9 cellular contexts compared by ENCODE assay signal in the genomic region with DNA sequence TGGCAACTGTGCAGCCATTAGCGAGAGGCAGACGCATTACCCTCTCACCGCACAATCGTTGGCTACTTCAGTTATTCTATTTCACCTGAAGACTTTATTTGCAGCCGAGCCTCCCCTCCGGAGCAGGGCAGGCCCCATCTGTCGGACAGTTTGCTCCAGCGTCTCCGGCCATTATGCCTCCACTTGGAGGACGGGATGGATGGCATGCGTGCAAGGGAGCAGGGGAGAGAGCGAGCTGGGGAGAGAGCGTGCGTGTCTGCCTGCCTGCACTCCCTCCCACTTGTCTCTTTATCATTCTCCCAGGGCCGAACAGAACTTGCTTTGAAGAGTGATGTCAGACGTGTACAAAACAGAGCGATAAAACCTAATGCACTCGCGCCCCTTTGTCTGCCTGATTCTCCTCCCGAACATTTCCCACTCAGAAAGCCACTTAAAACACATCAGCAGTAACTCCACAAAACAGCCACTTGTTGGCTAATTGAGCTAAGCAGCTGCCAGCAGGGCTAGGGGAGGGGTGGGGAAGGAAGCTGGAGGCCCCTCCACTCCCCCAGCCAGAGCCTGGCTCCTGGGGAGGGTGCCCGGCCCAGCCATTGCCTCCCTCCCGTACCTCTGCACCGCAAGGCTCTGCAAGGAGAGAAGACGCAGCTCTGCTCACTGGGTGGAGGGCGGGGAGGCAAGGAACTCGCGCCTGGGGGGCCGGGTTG. TPM values are rescaled to one million over a fixed set of nuclear protein-coding genes. Genes with fewer than 3 reads are reported as not detected.
DNase-seq lines count a peak whose midpoint lies in the region; ATAC-seq lines count a peak whose summit lies in the region.
"Had no signal": no experiment of that assay in that cellular context is flagged by ENCODE, and none has a peak within 500 bp of the region (broad histone marks: within the 10 kb centered on the region; RNA-seq: fewer than 3 reads in every experiment).

No MANE protein-coding gene starts in this region.

- no peaks in the 10 kb centered on the region for H3K9me3 ChIP-seq in neuron (ENCODE audit: low read length)

- H3K4me3 ChIP-seq in neuron (ENCODE audit: low read length), result peak overlapping the region; percentile 11

- peaks cover 36% of the 10 kb centered on the region for H3K27me3 ChIP-seq in neuron (ENCODE audit: insufficient read depth, low read length)

- intact Hi-C loops in posterior vena cava (cut with DNase I), result no loop called here

- no peak for ATAC-seq in stimulated activated naive CD8-positive, alpha-beta T cell treated with anti-CD3 and anti-CD28 coated beads, Interleukin-15, Interleukin-2, amounts not matched to agents 100 U/mL and 50 U/mL, for 24 hours
- no peak for ATAC-seq in GM18519 (IDR thresholded peaks at IDR 0.05; ENCODE audit: low FRiP score, unreplicated experiment)

- H3K4me1 ChIP-seq in neuron (ENCODE audit: insufficient read depth, low read length), result peaks cover 8% of the 10 kb centered on the region

- peak overlapping the region; percentile 73 for H2AFZ ChIP-seq in neuron (ENCODE audit: low read depth, low read length)

- DNase-seq in GDM1 (lab: John Stamatoyannopoulos, UW) (peak; percentile 45), NCI-H510A treated with DMSO at 0.1 percent for 48 hours (lab: John Stamatoyannopoulos, UW) (peak; percentile 86), fibroblast of gingiva (ENCODE audit: low read depth) (peak; percentile 14), posterior vena cava (ENCODE audit: low spot score) (no peak), ecto neural progenitor cell (ENCODE audit: low spot score) (no peak)
- no peak for DNase-seq in stimulated activated naive CD8-positive, alpha-beta T cell treated with anti-CD3 and anti-CD28 coated beads, Interleukin-15, Interleukin-2, amounts not matched to agents 100 U/mL and 50 U/mL, for 24 hours
- DNase-seq: stimulated activated CD4-positive, alpha-beta T cell treated with anti-CD3 and anti-CD28 coated beads, Interleukin-4, amount 100 ng/mL, for 24 hours had no signal

- no peaks in the 10 kb centered on the region for H3K36me3 ChIP-seq in neuron (ENCODE audit: insufficient read depth, low read length)

RNA-seq across cellular contexts. Expression of a gene that starts 43.4 kb away (rescaled TPM):
- 10 to 100 TPM; 35.9 to 39.2 TPM for total RNA-seq in posterior vena cava

Comparison
In these comparisons a context has a peak if more than half of its experiments do, and no peak if none do; other contexts are left out.
1. DNase-seq: peak in GDM1 (single experiment), NCI-H510A treated with DMSO at 0.1 percent for 48 hours (single experiment) and fibroblast of gingiva (single experiment); none in stimulated activated naive CD8-positive, alpha-beta T cell treated with anti-CD3 and anti-CD28 coated beads, Interleukin-15, Interleukin-2, amounts not matched to agents 100 U/mL and 50 U/mL, for 24 hours (single experiment), posterior vena cava (single experiment) and ecto neural progenitor cell (single experiment).